Comparison of ENCODE assay signal across 18 cellular contexts in the genomic region with DNA sequence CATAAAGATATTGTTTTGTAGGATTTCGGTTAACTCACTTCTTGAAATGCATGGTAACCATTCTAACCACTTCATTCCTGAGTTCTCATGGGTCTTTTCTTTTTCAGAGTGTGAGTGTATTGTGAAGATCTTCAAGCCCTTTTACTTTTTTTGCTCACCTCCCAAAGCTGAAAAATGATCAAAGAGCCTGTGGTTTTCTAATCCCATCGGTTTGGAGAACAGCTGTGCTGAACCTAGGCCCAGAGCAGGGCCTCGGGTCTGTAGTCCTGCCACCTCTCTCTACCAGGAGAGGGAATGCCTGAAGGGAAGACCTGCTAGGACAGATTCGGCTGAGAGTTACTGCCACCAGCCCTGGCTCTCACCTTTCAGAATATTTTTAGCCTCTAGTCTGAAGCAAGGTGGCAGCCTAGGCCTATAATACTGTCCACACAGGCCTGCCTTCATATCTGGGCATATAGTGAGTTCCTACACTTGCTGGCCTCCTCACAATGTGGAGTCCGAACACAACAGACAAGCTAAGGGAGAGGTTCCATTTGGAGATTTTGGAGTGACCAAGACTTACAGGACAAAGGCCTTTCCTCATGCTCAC. TPM values are rescaled to one million over a fixed set of nuclear protein-coding genes. Genes with fewer than 3 reads are reported as not detected.
DNase-seq lines count a peak whose midpoint lies in the region; ATAC-seq, FAIRE-seq and TF ChIP-seq lines count a peak whose summit lies in the region.
"Had no signal": no experiment of that assay in that cellular context is flagged by ENCODE, and none has a peak within 500 bp of the region (broad histone marks: within the 10 kb centered on the region; RNA-seq: fewer than 3 reads in every experiment).

No MANE protein-coding gene starts in this region.

- H3K36me3 ChIP-seq in pancreas, result peaks cover 0 to 6% (median 0%) of the 10 kb centered on the region in 3 donors
- H3K36me3 ChIP-seq: ascending aorta had no signal

- no peak for FAIRE-seq in pancreas (lab: Jason Lieb, UNC)
- FAIRE-seq: kidney had no signal

- DNase-seq in LNCaP clone FGC (ENCODE audit: low read depth) (no peak), foreskin keratinocyte (no peak), pancreas (no peak), NCI-H2196 (lab: John Stamatoyannopoulos, UW; ENCODE audit: unreplicated experiment) (no peak), cerebellum (ENCODE audit: low spot score) (no peak), NOMO-1 treated with dmso at 0.1 percent for 144 hours (lab: John Stamatoyannopoulos, UW; ENCODE audit: unreplicated experiment) (no peak)
- DNase-seq: activated CD4-positive, alpha-beta T cell treated with anti-CD3 and anti-CD28 coated beads, Interleukin-2, amount 10 ng/mL, durations not matched to agents 7 days and 5 days; activated T-cell treated with anti-CD3 and anti-CD28 coated beads, Interleukin-2, amount 50 U/mL, for 72 hours; DMS153; kidney; naive thymus-derived CD8-positive, alpha-beta T cell; NCI-H146; NCI-H510A; RPMI8226; spleen had no signal

- intact Hi-C loops in pancreas (cut with DNase I), result no loop called here

- 58 to 59% methylated on average over 5 of the region's 5 CpGs for WGBS in pancreas, 2 donors

- H3K9me3 ChIP-seq in pancreas, result no peaks in the 10 kb centered on the region
- H3K9me3 ChIP-seq: ascending aorta, spleen had no signal

- H3K4me1 ChIP-seq in foreskin keratinocyte (peaks cover 27% of the 10 kb centered on the region), pancreas (peaks cover 26 to 45% (median 38%) of the 10 kb centered on the region in 3 donors)
- H3K4me1 ChIP-seq: ascending aorta had no signal

- peak overlapping the region; percentile 37 for H3K4me3 ChIP-seq in LNCaP clone FGC (ENCODE audit: low read depth, low read length)
- H3K4me3 ChIP-seq in pancreas, result no peak overlapping the region
- H3K4me3 ChIP-seq: ascending aorta, spleen had no signal

- ATAC-seq in foreskin keratinocyte, result peak; percentile 33
- peak; percentile 22 to 56 (median 31) for ATAC-seq in pancreas
- no peak for ATAC-seq in HG02798 (IDR thresholded peaks at IDR 0.05; ENCODE audit: poor library complexity, unreplicated experiment)
- ATAC-seq: naive thymus-derived CD8-positive, alpha-beta T cell had no signal

- H3K27me3 ChIP-seq in foreskin keratinocyte (no peaks in the 10 kb centered on the region), pancreas (no peaks in the 10 kb centered on the region)
- H3K27me3 ChIP-seq: ascending aorta, spleen had no signal

- TF ChIP-seq CTCF in 22Rv1 (IDR thresholded peaks at IDR 0.05) (no peak), LNCaP clone FGC (IDR thresholded peaks at IDR 0.05; ENCODE audit: control insufficient read depth, extremely low read depth, insufficient read depth) (peak; percentile 10; the same call in 1 of the 2 replicates), foreskin keratinocyte (conservative IDR thresholded peaks at IDR 0.05) (peak; percentile 11), pancreas (IDR thresholded peaks at IDR 0.05) (no peak)

- peak overlapping the region; percentile 76 for H3K27ac ChIP-seq in 22Rv1
- H3K27ac ChIP-seq in foreskin keratinocyte, result no peak overlapping the region
- H3K27ac ChIP-seq in pancreas, result peak overlapping the region in 3 of 4 donors; percentile 8 to 48 (median 40)
- H3K27ac ChIP-seq: ascending aorta, spleen had no signal

RNA-seq across cellular contexts. Expression of a gene that starts 13.8 kb away (rescaled TPM):
- total RNA-seq in foreskin keratinocyte, result 34.2 and 48.3 TPM in 2 replicates
- polyA plus RNA-seq in foreskin keratinocyte, result 10.8 and 18.4 TPM in 2 replicates
- 10 to 100 TPM in 2 of 6 donors, 1 to 10 TPM in 4; 6.5 to 15.3 (median 9.1) TPM for total RNA-seq in pancreas
- polyA plus RNA-seq in pancreas, result 1 to 10 TPM; 2.7 to 5.2 TPM
- 137 TPM for total RNA-seq in cerebellum

Comparison
In these comparisons a context has a peak if more than half of its experiments do, and no peak if none do; other contexts are left out.
1. CTCF ChIP-seq: peak in LNCaP clone FGC (single experiment) and foreskin keratinocyte (single experiment); none in 22Rv1 (single experiment) and pancreas (0 of 4).